ENCODE assay signal across 15 cellular contexts in the genomic region with DNA sequence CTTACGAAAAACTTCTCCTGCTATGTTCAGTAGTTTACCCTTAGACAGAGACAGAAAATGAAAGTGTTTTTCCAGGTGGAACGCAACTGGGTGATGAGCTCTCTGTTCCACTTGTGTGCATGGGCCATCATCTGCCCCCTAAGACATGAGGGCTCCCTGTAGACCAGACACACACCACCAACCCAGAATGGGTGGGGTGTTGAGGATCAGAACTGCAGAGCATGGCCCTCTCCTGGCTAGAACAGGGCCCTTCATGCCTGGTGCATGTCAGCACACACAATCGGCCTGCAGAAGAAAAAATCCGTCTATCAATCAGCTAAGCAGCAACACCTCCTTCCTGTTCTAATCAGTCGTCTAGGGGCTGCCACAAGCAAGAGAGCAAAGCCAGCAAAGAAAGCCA.
DNase-seq lines count a peak whose midpoint lies in the region; ATAC-seq and TF ChIP-seq lines count a peak whose summit lies in the region.
"Had no signal": no experiment of that assay in that cellular context is flagged by ENCODE, and none has a peak within 500 bp of the region (broad histone marks: within the 10 kb centered on the region; RNA-seq: fewer than 3 reads in every experiment).

No MANE protein-coding gene starts in this region.

- no peaks in the 10 kb centered on the region for H3K9me3 ChIP-seq in lower lobe of right lung
- H3K9me3 ChIP-seq in gastrocnemius medialis = no peaks in the 10 kb centered on the region
- H3K9me3 ChIP-seq in uterus = no peaks in the 10 kb centered on the region

- H3K36me3 ChIP-seq in lower lobe of right lung = no peaks in the 10 kb centered on the region
- H3K36me3 ChIP-seq in gastrocnemius medialis = no peaks in the 10 kb centered on the region
- H3K36me3 ChIP-seq in uterus = no peaks in the 10 kb centered on the region

- intact Hi-C loops in lower lobe of right lung (cut with DNase I) = no loop called here
- intact Hi-C loops in head of caudate nucleus (cut with DNase I) = no loop called here
- intact Hi-C loops in gastrocnemius medialis (cut with DNase I; ENCODE audit: low total_unique reads) = no loop called here
- intact Hi-C loops in uterus (cut with DNase I; ENCODE audit: low total_unique reads) = no loop called here

- no peak overlapping the region for H3K4me3 ChIP-seq in lower lobe of right lung
- H3K4me3 ChIP-seq in gastrocnemius medialis = no peak overlapping the region
- H3K4me3 ChIP-seq in uterus = no peak overlapping the region

- TF ChIP-seq CTCF in GM20000 (IDR thresholded peaks at IDR 0.05; ENCODE audit: extremely low read depth, missing control alignments) (peak; percentile 3), lower lobe of right lung (IDR thresholded peaks at IDR 0.05) (no peak), gastrocnemius medialis (IDR thresholded peaks at IDR 0.05 in 4 of 5, conservative IDR thresholded peaks at IDR 0.05 in 1 of 5) (no peak), uterus (IDR thresholded peaks at IDR 0.05) (no peak)

- peaks cover 32% of the 10 kb centered on the region for H3K4me1 ChIP-seq in lower lobe of right lung
- no peaks in the 10 kb centered on the region for H3K4me1 ChIP-seq in gastrocnemius medialis
- H3K4me1 ChIP-seq in uterus = peaks cover 0 to 10% of the 10 kb centered on the region in 2 donors

- DNase-seq in GM20000 (ENCODE audit: low spot score) = peak; percentile 8
- no peak for DNase-seq in lower lobe of right lung
- no peak for DNase-seq in GF-D8 (lab: John Stamatoyannopoulos, UW)
- no peak for DNase-seq in head of caudate nucleus
- DNase-seq in gastrocnemius medialis = no peak
- DNase-seq in uterus = no peak
- DNase-seq: effector memory CD8-positive, alpha-beta T cell; GDM1; left colon; NCI-H2227 treated with DMSO at 0.1 percent for 48 hours; occipital lobe; stimulated activated CD4-positive, alpha-beta T cell treated with anti-CD3 and anti-CD28 coated beads, Interleukin-15, amount 100 ng/mL, for 24 hours; stimulated activated CD8-positive, alpha-beta memory T cell treated with anti-CD3 and anti-CD28 coated beads, Interleukin-4, amount 100 ng/mL, for 48 hours had no signal

- H3K27me3 ChIP-seq in lower lobe of right lung (ENCODE audit: low read depth) (no peaks in the 10 kb centered on the region), gastrocnemius medialis (no peaks in the 10 kb centered on the region), uterus (no peaks in the 10 kb centered on the region)

- TF ChIP-seq POLR2A in gastrocnemius medialis (IDR thresholded peaks at IDR 0.05) (no peak), uterus (IDR thresholded peaks at IDR 0.05) (no peak)

- in situ Hi-C loops in gastrocnemius medialis (cut with MboI; ENCODE audit: low sequenced_read_pairs in 4 of 4) = no loop called here

- H3K27ac ChIP-seq in lower lobe of right lung = no peak overlapping the region
- H3K27ac ChIP-seq in gastrocnemius medialis = no peak overlapping the region
- no peak overlapping the region for H3K27ac ChIP-seq in uterus

- peak; percentile 68 for ATAC-seq in GM18498 (IDR thresholded peaks at IDR 0.05; ENCODE audit: unreplicated experiment)
- peak; percentile 68 for ATAC-seq in HG03135 (IDR thresholded peaks at IDR 0.05; ENCODE audit: unreplicated experiment)
- peak; percentile 22 to 34 for ATAC-seq in lower lobe of right lung
- ATAC-seq in gastrocnemius medialis = no peak
- ATAC-seq: effector memory CD8-positive, alpha-beta T cell had no signal

Comparison
In these comparisons a context has a peak if more than half of its experiments do, and no peak if none do; other contexts are left out.
1. ATAC-seq: peak in GM18498 (single experiment), HG03135 (single experiment) and lower lobe of right lung (2 of 2); none in gastrocnemius medialis (0 of 2).